Comparison of ENCODE assay signal across 1 cellular context in genomic region chr16:67415872-67416793, GRCh38.
TF ChIP-seq lines count a peak whose summit lies in the region.

TSS of gene ZDHHC1 (minus strand) at chr16:67416477. CDS start at chr16:67407775, 8,702 bp downstream.

TF ChIP-seq in HepG2, 621 proteins besides CTCF, POLR2A, EP300 and RAD21 (continued from another document and continues in another):
- peak; percentile 60; the same call in 1 of the 2 replicates for TF ChIP-seq MLXIP (CRISPR knock-in tag; IDR thresholded peaks at IDR 0.05; ENCODE audit: borderline replicate concordance)
- TF ChIP-seq ZNF746 (CRISPR knock-in tag; IDR thresholded peaks at IDR 0.05), result no peak
- no peak for TF ChIP-seq GRHL1 (CRISPR knock-in tag; conservative IDR thresholded peaks at IDR 0.05)
- no peak for TF ChIP-seq HNRNPL (IDR thresholded peaks at IDR 0.05; ENCODE audit: low read depth, low read length)
- TF ChIP-seq ZNF543 (CRISPR knock-in tag; IDR thresholded peaks at IDR 0.05), result no peak; the same call in 1 of the 2 replicates
- TF ChIP-seq SYNCRIP (IDR thresholded peaks at IDR 0.05; ENCODE audit: insufficient read depth, low read depth, low read length), result no peak
- TF ChIP-seq IKZF4 (CRISPR knock-in tag; IDR thresholded peaks at IDR 0.05; ENCODE audit: borderline replicate concordance, low read depth, not compliant biosample characterization), result peak; percentile 54
- TF ChIP-seq ASH2L (IDR thresholded peaks at IDR 0.05; ENCODE audit: insufficient read length, low read depth, low read length), result peak; percentile 58
- no peak; the same call in 1 of the 2 replicates for TF ChIP-seq ZXDC (CRISPR knock-in tag; IDR thresholded peaks at IDR 0.05)
- no peak for TF ChIP-seq MBD4 (IDR thresholded peaks at IDR 0.05; ENCODE audit: borderline replicate concordance, low read length)
- TF ChIP-seq GABPB1 (CRISPR knock-in tag; IDR thresholded peaks at IDR 0.05), result peak; percentile 73
- TF ChIP-seq ZNF839 (CRISPR knock-in tag; IDR thresholded peaks at IDR 0.05; ENCODE audit: borderline replicate concordance), result 0 out of 2 replicates have a peak, but pooled peaks have one; percentile 54
- no peak for TF ChIP-seq BATF2 (CRISPR knock-in tag; IDR thresholded peaks at IDR 0.05)
- no peak for TF ChIP-seq ZNF232 (CRISPR knock-in tag; IDR thresholded peaks at IDR 0.05; ENCODE audit: borderline replicate concordance)
- peak; percentile 67; the same call in 1 of the 2 replicates for TF ChIP-seq MXD4 (CRISPR knock-in tag; IDR thresholded peaks at IDR 0.05)
- TF ChIP-seq MAF1 (CRISPR knock-in tag; IDR thresholded peaks at IDR 0.05; ENCODE audit: borderline replicate concordance), result no peak
- TF ChIP-seq ZNF431 (CRISPR knock-in tag; IDR thresholded peaks at IDR 0.05; ENCODE audit: borderline replicate concordance, low read depth), result 0 out of 2 replicates have a peak, but pooled peaks have one; percentile 46
- TF ChIP-seq SIX4 (CRISPR knock-in tag; IDR thresholded peaks at IDR 0.05), result no peak
- no peak for TF ChIP-seq TRAFD1 (CRISPR knock-in tag; IDR thresholded peaks at IDR 0.05; ENCODE audit: borderline replicate concordance)
- TF ChIP-seq ZSCAN31 (CRISPR knock-in tag; IDR thresholded peaks at IDR 0.05; ENCODE audit: low read depth), result peak; percentile 84
- TF ChIP-seq RBAK (CRISPR knock-in tag; IDR thresholded peaks at IDR 0.05), result no peak
- peak; percentile 90 for TF ChIP-seq PBX3 (CRISPR knock-in tag; IDR thresholded peaks at IDR 0.05; ENCODE audit: borderline replicate concordance)
- TF ChIP-seq FOXJ3 (CRISPR knock-in tag; IDR thresholded peaks at IDR 0.05; ENCODE audit: borderline replicate concordance), result no peak
- 0 out of 2 replicates have a peak, but pooled peaks have one; percentile 18 for TF ChIP-seq ZNF691 (CRISPR knock-in tag; IDR thresholded peaks at IDR 0.05; ENCODE audit: borderline replicate concordance, low read depth)
- no peak for TF ChIP-seq PHB2 (IDR thresholded peaks at IDR 0.05; ENCODE audit: partially characterized antibody)
- no peak for TF ChIP-seq CBX2 (IDR thresholded peaks at IDR 0.05; ENCODE audit: low read depth, low read length)
- TF ChIP-seq CBX2 (CRISPR knock-in tag; IDR thresholded peaks at IDR 0.05; ENCODE audit: low read depth), result 0 out of 2 replicates have a peak, but pooled peaks have one; percentile 17
- peak; percentile 67 for TF ChIP-seq HNRNPK (IDR thresholded peaks at IDR 0.05; ENCODE audit: low read depth, low read length, poor library complexity, severe bottlenecking)
- TF ChIP-seq PLSCR1 (CRISPR knock-in tag; IDR thresholded peaks at IDR 0.05; ENCODE audit: borderline replicate concordance), result no peak
- peak; percentile 91 for TF ChIP-seq ZNF782 (CRISPR knock-in tag; IDR thresholded peaks at IDR 0.05; ENCODE audit: borderline replicate concordance)
- no peak for TF ChIP-seq ZNF776 (CRISPR knock-in tag; IDR thresholded peaks at IDR 0.05)
- no peak for TF ChIP-seq MNT (IDR thresholded peaks at IDR 0.05)
- TF ChIP-seq CCDC6 (CRISPR knock-in tag; IDR thresholded peaks at IDR 0.05), result peak; percentile 72; the same call in 1 of the 2 replicates
- peak; percentile 27 for TF ChIP-seq PHF5A (CRISPR knock-in tag; IDR thresholded peaks at IDR 0.05; ENCODE audit: low read depth, unreplicated experiment)
- no peak for TF ChIP-seq HMGA1 (CRISPR knock-in tag; conservative IDR thresholded peaks at IDR 0.05)
- peak; percentile 89 for TF ChIP-seq NKX3-1 (CRISPR knock-in tag; IDR thresholded peaks at IDR 0.05)
- no peak for TF ChIP-seq NBN (conservative IDR thresholded peaks at IDR 0.05)
